ENCODE assay signal across 12 cellular contexts in genomic region chr11:82631722-82632630, GRCh38.
A peak's percentile ranks its signal among the peaks of the same experiment; 100 is the strongest.
DNase-seq lines count a peak whose midpoint lies in the region; ATAC-seq, FAIRE-seq and TF ChIP-seq lines count a peak whose summit lies in the region.
"Had no signal": no experiment of that assay in that cellular context is flagged by ENCODE, and none has a peak within 500 bp of the region (broad histone marks: within the 10 kb centered on the region; RNA-seq: fewer than 3 reads in every experiment).

No MANE protein-coding gene starts in this region.

- H2AFZ ChIP-seq in astrocyte (ENCODE audit: low read depth, low read length), result no peak overlapping the region

- ATAC-seq in GM19463 (IDR thresholded peaks at IDR 0.05; ENCODE audit: unreplicated experiment), result peak; percentile 83
- ATAC-seq in HG03064 (IDR thresholded peaks at IDR 0.05; ENCODE audit: low read depth, unreplicated experiment), result peak; percentile 58
- no peak for ATAC-seq in HG02840 (IDR thresholded peaks at IDR 0.05; ENCODE audit: low FRiP score, unreplicated experiment)

- no peak overlapping the region for H3K4me3 ChIP-seq in GM12865 (ENCODE audit: low read depth, low read length)
- H3K4me3 ChIP-seq in astrocyte (ENCODE audit: insufficient read depth, low read depth, low read length), result no peak overlapping the region
- no peak overlapping the region for H3K4me3 ChIP-seq in HAP-1

- H3K4me1 ChIP-seq in astrocyte (ENCODE audit: insufficient read depth, low read length), result no peaks in the 10 kb centered on the region
- H3K4me1 ChIP-seq in HAP-1, result no peaks in the 10 kb centered on the region

- in situ Hi-C loops in HAP-1 (cut with MboI; ENCODE audit: low sequenced_read_pairs), result no loop called here

- no peak overlapping the region for H3K4me2 ChIP-seq in astrocyte (ENCODE audit: low read length)

- no peak overlapping the region for H3K27ac ChIP-seq in astrocyte (ENCODE audit: low read depth, low read length)

- FAIRE-seq in astrocyte (lab: Jason Lieb, UNC), result no peak
- FAIRE-seq: TTC549 had no signal

- H3K4me3 Mint-ChIP-seq in astrocyte (ENCODE audit: unreplicated experiment), result no peak overlapping the region

- H3K9me3 ChIP-seq in astrocyte (ENCODE audit: insufficient read depth, low read depth, low read length) (no peaks in the 10 kb centered on the region), HAP-1 (no peaks in the 10 kb centered on the region)

- H3K36me3 ChIP-seq in astrocyte (ENCODE audit: insufficient read depth, low read length) (no peaks in the 10 kb centered on the region), HAP-1 (replicated peaks) (no peaks in the 10 kb centered on the region)

- no peak overlapping the region for H3K9ac ChIP-seq in astrocyte (ENCODE audit: low read length)

- H3K36me3 Mint-ChIP-seq in astrocyte (ENCODE audit: low read depth, unreplicated experiment), result no peaks in the 10 kb centered on the region

- TF ChIP-seq CTCF in GM12865 (IDR thresholded peaks at IDR 0.05; ENCODE audit: insufficient read depth, low read depth, low read length, missing control alignments) (no peak), astrocyte (IDR thresholded peaks at IDR 0.05; ENCODE audit: insufficient read depth, low read depth, low read length) (no peak)

- no peaks in the 10 kb centered on the region for H4K20me1 ChIP-seq in astrocyte (ENCODE audit: insufficient read depth, low read length)

- DNase-seq in GM12865 (ENCODE audit: low read depth) (peak; percentile 69), astrocyte (ENCODE audit: low read depth) (peak; percentile 2), DMS53 treated with DMSO at 0.1 percent for 48 hours (lab: John Stamatoyannopoulos, UW; ENCODE audit: unreplicated experiment) (no peak), SHP77 treated with DMSO at 0.1 percent for 48 hours (lab: John Stamatoyannopoulos, UW) (no peak), HAP-1 (ENCODE audit: low spot score in 2 of 2) (no peak)
- DNase-seq: C1 segment of cervical spinal cord, GOT3 had no signal

- no peaks in the 10 kb centered on the region for H3K27me3 ChIP-seq in astrocyte (ENCODE audit: insufficient read depth, low read length)
- H3K27me3 ChIP-seq in HAP-1 (ENCODE audit: low read depth), result 0 out of 2 replicates have a peak, but pooled peaks cover 3% of the 10 kb centered on the region

- no peaks in the 10 kb centered on the region for H3K79me2 ChIP-seq in astrocyte (ENCODE audit: insufficient read depth, low read length)

- peaks cover 17% of the 10 kb centered on the region for H3K9me3 Mint-ChIP-seq in astrocyte (ENCODE audit: unreplicated experiment)

- H3K4me1 Mint-ChIP-seq in astrocyte (ENCODE audit: low read depth, unreplicated experiment), result no peaks in the 10 kb centered on the region

- H3K27ac Mint-ChIP-seq in astrocyte (ENCODE audit: unreplicated experiment), result no peak overlapping the region
- H3K27ac Mint-ChIP-seq: activated naive CD4-positive, alpha-beta T cell treated with anti-CD3 and anti-CD28 coated beads, Interleukin-2, amount 50 U/mL, for 72 hours had no signal

- H3K27me3 Mint-ChIP-seq in astrocyte (ENCODE audit: low read depth, unreplicated experiment), result peaks cover 3% of the 10 kb centered on the region

Comparison
In these comparisons a context has a peak if more than half of its experiments do, and no peak if none do; other contexts are left out.
1. DNase-seq: peak in GM12865 (single experiment) and astrocyte (single experiment); none in DMS53 treated with DMSO at 0.1 percent for 48 hours (single experiment), SHP77 treated with DMSO at 0.1 percent for 48 hours (single experiment) and HAP-1 (0 of 2).